7 cellular contexts compared by ENCODE assay signal in genomic region chr3:38369186-38369585, GRCh38.
"Had no signal": no experiment of that assay in that cellular context is flagged by ENCODE, and none has a peak within 500 bp of the region (broad histone marks: within the 10 kb centered on the region; RNA-seq: fewer than 3 reads in every experiment).

No MANE protein-coding gene starts in this region.

- ATAC-seq: HepG2 had no signal

- H3K4me1 ChIP-seq: HAP-1 had no signal

- H3K4me3 ChIP-seq: GM23248, HAP-1 had no signal

- H3K9me3 ChIP-seq: HAP-1 had no signal

- DNase-seq: GM23248, GOT3, H7, HFFc6 had no signal

- H3K27ac ChIP-seq: GM23248, HL-60 had no signal
